Comparison of ENCODE assay signal across 13 cellular contexts in genomic region chr11:3916962-3917361, GRCh38.
A peak's percentile ranks its signal among the peaks of the same experiment; 100 is the strongest.
DNase-seq lines count a peak whose midpoint lies in the region; ATAC-seq and TF ChIP-seq lines count a peak whose summit lies in the region.
"Had no signal": no experiment of that assay in that cellular context is flagged by ENCODE, and none has a peak within 500 bp of the region (broad histone marks: within the 10 kb centered on the region; RNA-seq: fewer than 3 reads in every experiment).

No MANE protein-coding gene starts in this region.

- WGBS in transverse colon (ENCODE audit: low coverage in 1 of 2), 2 donors: 17 to 54% methylated on average over 1 to 3 of the region's 3 CpGs
- WGBS in prostate gland: 47% methylated on average over 3 of the region's 3 CpGs

- peak; percentile 49 to 74 for ATAC-seq in activated T-cell treated with anti-CD3 and anti-CD28 coated beads, Interleukin-2, amount 50 U/mL, for 4 hours
- ATAC-seq in left colon: peak; percentile 75

- TF ChIP-seq POLR2A in transverse colon (IDR thresholded peaks at IDR 0.05) (no peak), prostate gland (IDR thresholded peaks at IDR 0.05) (no peak)

- peaks cover 3% of the 10 kb centered on the region for H3K9me3 Mint-ChIP-seq in activated T-cell treated with anti-CD3 and anti-CD28 coated beads, Interleukin-2, amount 50 U/mL, for 4 hours

- TF ChIP-seq CTCF in transverse colon (IDR thresholded peaks at IDR 0.05) (no peak), prostate gland (IDR thresholded peaks at IDR 0.05) (no peak)

- no peak overlapping the region for H3K4me3 Mint-ChIP-seq in activated T-cell treated with anti-CD3 and anti-CD28 coated beads, Interleukin-2, amount 50 U/mL, for 4 hours

- no peak overlapping the region for H3K4me3 ChIP-seq in transverse colon
- H3K4me3 ChIP-seq in prostate gland: no peak overlapping the region

- H3K36me3 Mint-ChIP-seq in activated T-cell treated with anti-CD3 and anti-CD28 coated beads, Interleukin-2, amount 50 U/mL, for 4 hours (ENCODE audit: insufficient read depth): peaks cover 8% of the 10 kb centered on the region

- H3K9me3 ChIP-seq in transverse colon (no peaks in the 10 kb centered on the region), prostate gland (no peaks in the 10 kb centered on the region)

- DNase-seq in activated T-cell treated with anti-CD3 and anti-CD28 coated beads for 24 hours (ENCODE audit: low read depth) (peak; percentile 17), activated T-cell treated with anti-CD3 and anti-CD28 coated beads for 4 hours (no peak), left colon (peak; percentile 35 to 39), transverse colon (peak; percentile 39), HuH-7 (ENCODE audit: low spot score) (no peak), NCI-H524 treated with DMSO at 0.1 percent for 48 hours (lab: John Stamatoyannopoulos, UW) (no peak), prostate gland (ENCODE audit: low spot score) (no peak)
- peak; percentile 28 for DNase-seq in activated T-cell treated with anti-CD3 and anti-CD28 coated beads, Interleukin-2, amount 50 U/mL, for 4 hours
- DNase-seq: IMR-90, NCI-H2029, OCI-M1, SW 1271, trophoblast cell had no signal

- peaks cover 0 to 50% (median 21%) of the 10 kb centered on the region in 4 donors for H3K4me1 ChIP-seq in transverse colon
- no peaks in the 10 kb centered on the region for H3K4me1 ChIP-seq in prostate gland (replicated peaks)

- peaks cover 72% of the 10 kb centered on the region for H3K4me1 Mint-ChIP-seq in activated T-cell treated with anti-CD3 and anti-CD28 coated beads, Interleukin-2, amount 50 U/mL, for 4 hours (ENCODE audit: low read depth)

- H3K36me3 ChIP-seq in transverse colon: no peaks in the 10 kb centered on the region
- H3K36me3 ChIP-seq in prostate gland: no peaks in the 10 kb centered on the region

- no peaks in the 10 kb centered on the region for H3K27me3 Mint-ChIP-seq in activated T-cell treated with anti-CD3 and anti-CD28 coated beads, Interleukin-2, amount 50 U/mL, for 4 hours (ENCODE audit: low read depth)

- in situ Hi-C loops in transverse colon (cut with MboI; ENCODE audit: low pct_ligation_motif_present in 1 of 4, low pct_unique_long_range_greater_than_20kb in 1 of 4, low sequenced_read_pairs in 3 of 4): no loop called here

- H3K27ac ChIP-seq in transverse colon: peak overlapping the region in 2 of 4 donors; percentile 40 to 64
- H3K27ac ChIP-seq in prostate gland: no peak overlapping the region

- no peak for TF ChIP-seq EP300 in transverse colon (IDR thresholded peaks at IDR 0.05; ENCODE audit: low read depth)

- intact Hi-C loops in left colon (cut with DNase I, micrococcal nuclease): no loop called here
- intact Hi-C loops in transverse colon (cut with DNase I; ENCODE audit: low total_unique reads): no loop called here
- intact Hi-C loops in prostate gland (cut with DNase I): no loop called here

- H3K27me3 ChIP-seq in transverse colon (no peaks in the 10 kb centered on the region), prostate gland (replicated peaks; ENCODE audit: insufficient read depth) (no peaks in the 10 kb centered on the region)

Comparison
In these comparisons a context has a peak if more than half of its experiments do, and no peak if none do; other contexts are left out.
1. DNase-seq: peak in activated T-cell treated with anti-CD3 and anti-CD28 coated beads for 24 hours (single experiment), activated T-cell treated with anti-CD3 and anti-CD28 coated beads, Interleukin-2, amount 50 U/mL, for 4 hours (single experiment), left colon (2 of 2) and transverse colon (single experiment); none in activated T-cell treated with anti-CD3 and anti-CD28 coated beads for 4 hours (single experiment), HuH-7 (single experiment), NCI-H524 treated with DMSO at 0.1 percent for 48 hours (single experiment) and prostate gland (single experiment).